1 cellular context compared by ENCODE assay signal in the genomic region with DNA sequence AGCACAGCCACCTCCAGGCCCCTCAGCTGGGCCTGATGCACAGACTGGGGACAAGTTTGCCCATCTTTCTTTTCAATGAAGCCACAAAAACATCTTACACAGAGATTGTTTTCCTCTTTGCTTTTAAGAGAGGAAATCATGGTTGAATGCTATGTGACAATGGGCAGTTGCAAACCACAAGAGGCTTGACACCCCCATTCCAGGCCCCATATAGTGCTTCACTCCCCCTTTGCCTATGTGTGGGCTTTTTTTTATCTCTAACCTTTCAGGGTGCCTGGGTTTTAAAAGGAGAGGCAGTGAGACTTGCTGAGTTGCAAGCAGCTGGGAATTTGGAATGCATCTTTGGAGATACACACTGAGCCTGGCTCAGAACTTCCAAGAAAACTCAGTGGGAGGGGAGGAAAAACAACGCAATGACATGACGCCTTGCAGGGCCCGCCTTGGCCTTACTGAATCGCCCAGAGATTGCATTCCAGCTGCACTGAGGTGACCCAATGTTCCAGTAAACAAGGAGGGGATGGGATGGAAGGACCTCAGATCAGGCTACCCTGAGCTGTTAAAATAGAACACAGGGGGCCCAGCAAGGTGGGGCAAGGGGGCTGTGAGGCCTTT.
TF ChIP-seq lines count a peak whose summit lies in the region.

No MANE protein-coding gene starts in this region.

TF ChIP-seq in K562, 482 proteins besides CTCF, POLR2A, EP300 and RAD21 (continued from another document):
- TF ChIP-seq, protein P1, sequence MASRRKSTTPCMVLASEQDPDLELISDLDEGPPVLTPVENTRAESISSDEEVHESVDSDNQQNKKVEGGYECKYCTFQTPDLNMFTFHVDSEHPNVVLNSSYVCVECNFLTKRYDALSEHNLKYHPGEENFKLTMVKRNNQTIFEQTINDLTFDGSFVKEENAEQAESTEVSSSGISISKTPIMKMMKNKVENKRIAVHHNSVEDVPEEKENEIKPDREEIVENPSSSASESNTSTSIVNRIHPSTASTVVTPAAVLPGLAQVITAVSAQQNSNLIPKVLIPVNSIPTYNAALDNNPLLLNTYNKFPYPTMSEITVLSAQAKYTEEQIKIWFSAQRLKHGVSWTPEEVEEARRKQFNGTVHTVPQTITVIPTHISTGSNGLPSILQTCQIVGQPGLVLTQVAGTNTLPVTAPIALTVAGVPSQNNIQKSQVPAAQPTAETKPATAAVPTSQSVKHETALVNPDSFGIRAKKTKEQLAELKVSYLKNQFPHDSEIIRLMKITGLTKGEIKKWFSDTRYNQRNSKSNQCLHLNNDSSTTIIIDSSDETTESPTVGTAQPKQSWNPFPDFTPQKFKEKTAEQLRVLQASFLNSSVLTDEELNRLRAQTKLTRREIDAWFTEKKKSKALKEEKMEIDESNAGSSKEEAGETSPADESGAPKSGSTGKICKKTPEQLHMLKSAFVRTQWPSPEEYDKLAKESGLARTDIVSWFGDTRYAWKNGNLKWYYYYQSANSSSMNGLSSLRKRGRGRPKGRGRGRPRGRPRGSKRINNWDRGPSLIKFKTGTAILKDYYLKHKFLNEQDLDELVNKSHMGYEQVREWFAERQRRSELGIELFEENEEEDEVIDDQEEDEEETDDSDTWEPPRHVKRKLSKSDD (conservative IDR thresholded peaks at IDR 0.05; ENCODE audit: low read length), result no peak
- TF ChIP-seq, protein P2, sequence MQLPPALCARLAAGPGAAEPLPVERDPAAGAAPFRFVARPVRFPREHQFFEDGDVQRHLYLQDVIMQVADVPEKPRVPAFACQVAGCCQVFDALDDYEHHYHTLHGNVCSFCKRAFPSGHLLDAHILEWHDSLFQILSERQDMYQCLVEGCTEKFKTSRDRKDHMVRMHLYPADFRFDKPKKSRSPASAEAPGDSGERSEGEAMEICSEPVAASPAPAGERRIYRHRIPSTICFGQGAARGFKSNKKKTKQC (CRISPR knock-in tag; IDR thresholded peaks at IDR 0.05), result no peak
- TF ChIP-seq KLF10 (CRISPR knock-in tag; IDR thresholded peaks at IDR 0.05) (no peak), CBFA2T3 (IDR thresholded peaks at IDR 0.05) (peak; percentile 72), TEAD4 (IDR thresholded peaks at IDR 0.05; ENCODE audit: low read length) (peak; percentile 13; the same call in 1 of the 2 replicates), TEAD4 (CRISPR knock-in tag; IDR thresholded peaks at IDR 0.05; ENCODE audit: borderline replicate concordance) (no peak), ZNF561 (CRISPR knock-in tag; conservative IDR thresholded peaks at IDR 0.05) (no peak), BDP1 (IDR thresholded peaks at IDR 0.05; ENCODE audit: insufficient read depth, insufficient read length) (no peak), HDAC1 (IDR thresholded peaks at IDR 0.05) (peak in 1 of 2 experiments; percentile 67; a peak in 2 of 4 replicates), KHSRP (IDR thresholded peaks at IDR 0.05) (no peak), KDM1A (IDR thresholded peaks at IDR 0.05) (peak; percentile 77 to 85), CBX3 (IDR thresholded peaks at IDR 0.05; ENCODE audit: borderline replicate concordance in 1 of 2, low read length in 2 of 2) (no peak), ZNF707 (CRISPR knock-in tag; conservative IDR thresholded peaks at IDR 0.05) (no peak), TCF3 (CRISPR knock-in tag; IDR thresholded peaks at IDR 0.05) (peak; percentile 45; the same call in 1 of the 2 replicates), NCOR1 (IDR thresholded peaks at IDR 0.05) (0 out of 2 replicates have a peak, but pooled peaks have one; percentile 34), MBD2 (IDR thresholded peaks at IDR 0.05; ENCODE audit: borderline replicate concordance, low read depth) (no peak), KLF16 (IDR thresholded peaks at IDR 0.05) (peak; percentile 22; the same call in 1 of the 2 replicates), ZEB2 (IDR thresholded peaks at IDR 0.05) (no peak)
- TF ChIP-seq, protein P3, sequence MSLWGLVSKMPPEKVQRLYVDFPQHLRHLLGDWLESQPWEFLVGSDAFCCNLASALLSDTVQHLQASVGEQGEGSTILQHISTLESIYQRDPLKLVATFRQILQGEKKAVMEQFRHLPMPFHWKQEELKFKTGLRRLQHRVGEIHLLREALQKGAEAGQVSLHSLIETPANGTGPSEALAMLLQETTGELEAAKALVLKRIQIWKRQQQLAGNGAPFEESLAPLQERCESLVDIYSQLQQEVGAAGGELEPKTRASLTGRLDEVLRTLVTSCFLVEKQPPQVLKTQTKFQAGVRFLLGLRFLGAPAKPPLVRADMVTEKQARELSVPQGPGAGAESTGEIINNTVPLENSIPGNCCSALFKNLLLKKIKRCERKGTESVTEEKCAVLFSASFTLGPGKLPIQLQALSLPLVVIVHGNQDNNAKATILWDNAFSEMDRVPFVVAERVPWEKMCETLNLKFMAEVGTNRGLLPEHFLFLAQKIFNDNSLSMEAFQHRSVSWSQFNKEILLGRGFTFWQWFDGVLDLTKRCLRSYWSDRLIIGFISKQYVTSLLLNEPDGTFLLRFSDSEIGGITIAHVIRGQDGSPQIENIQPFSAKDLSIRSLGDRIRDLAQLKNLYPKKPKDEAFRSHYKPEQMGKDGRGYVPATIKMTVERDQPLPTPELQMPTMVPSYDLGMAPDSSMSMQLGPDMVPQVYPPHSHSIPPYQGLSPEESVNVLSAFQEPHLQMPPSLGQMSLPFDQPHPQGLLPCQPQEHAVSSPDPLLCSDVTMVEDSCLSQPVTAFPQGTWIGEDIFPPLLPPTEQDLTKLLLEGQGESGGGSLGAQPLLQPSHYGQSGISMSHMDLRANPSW (CRISPR knock-in tag; IDR thresholded peaks at IDR 0.05), result no peak
- TF ChIP-seq, protein P4, sequence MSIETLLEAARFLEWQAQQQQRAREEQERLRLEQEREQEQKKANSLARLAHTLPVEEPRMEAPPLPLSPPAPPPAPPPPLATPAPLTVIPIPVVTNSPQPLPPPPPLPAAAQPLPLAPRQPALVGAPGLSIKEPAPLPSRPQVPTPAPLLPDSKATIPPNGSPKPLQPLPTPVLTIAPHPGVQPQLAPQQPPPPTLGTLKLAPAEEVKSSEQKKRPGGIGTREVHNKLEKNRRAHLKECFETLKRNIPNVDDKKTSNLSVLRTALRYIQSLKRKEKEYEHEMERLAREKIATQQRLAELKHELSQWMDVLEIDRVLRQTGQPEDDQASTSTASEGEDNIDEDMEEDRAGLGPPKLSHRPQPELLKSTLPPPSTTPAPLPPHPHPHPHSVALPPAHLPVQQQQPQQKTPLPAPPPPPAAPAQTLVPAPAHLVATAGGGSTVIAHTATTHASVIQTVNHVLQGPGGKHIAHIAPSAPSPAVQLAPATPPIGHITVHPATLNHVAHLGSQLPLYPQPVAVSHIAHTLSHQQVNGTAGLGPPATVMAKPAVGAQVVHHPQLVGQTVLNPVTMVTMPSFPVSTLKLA (conservative IDR thresholded peaks at IDR 0.05), result no peak
- TF ChIP-seq, protein P5, sequence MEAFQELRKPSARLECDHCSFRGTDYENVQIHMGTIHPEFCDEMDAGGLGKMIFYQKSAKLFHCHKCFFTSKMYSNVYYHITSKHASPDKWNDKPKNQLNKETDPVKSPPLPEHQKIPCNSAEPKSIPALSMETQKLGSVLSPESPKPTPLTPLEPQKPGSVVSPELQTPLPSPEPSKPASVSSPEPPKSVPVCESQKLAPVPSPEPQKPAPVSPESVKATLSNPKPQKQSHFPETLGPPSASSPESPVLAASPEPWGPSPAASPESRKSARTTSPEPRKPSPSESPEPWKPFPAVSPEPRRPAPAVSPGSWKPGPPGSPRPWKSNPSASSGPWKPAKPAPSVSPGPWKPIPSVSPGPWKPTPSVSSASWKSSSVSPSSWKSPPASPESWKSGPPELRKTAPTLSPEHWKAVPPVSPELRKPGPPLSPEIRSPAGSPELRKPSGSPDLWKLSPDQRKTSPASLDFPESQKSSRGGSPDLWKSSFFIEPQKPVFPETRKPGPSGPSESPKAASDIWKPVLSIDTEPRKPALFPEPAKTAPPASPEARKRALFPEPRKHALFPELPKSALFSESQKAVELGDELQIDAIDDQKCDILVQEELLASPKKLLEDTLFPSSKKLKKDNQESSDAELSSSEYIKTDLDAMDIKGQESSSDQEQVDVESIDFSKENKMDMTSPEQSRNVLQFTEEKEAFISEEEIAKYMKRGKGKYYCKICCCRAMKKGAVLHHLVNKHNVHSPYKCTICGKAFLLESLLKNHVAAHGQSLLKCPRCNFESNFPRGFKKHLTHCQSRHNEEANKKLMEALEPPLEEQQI (IDR thresholded peaks at IDR 0.05), result no peak
- TF ChIP-seq, protein P6, sequence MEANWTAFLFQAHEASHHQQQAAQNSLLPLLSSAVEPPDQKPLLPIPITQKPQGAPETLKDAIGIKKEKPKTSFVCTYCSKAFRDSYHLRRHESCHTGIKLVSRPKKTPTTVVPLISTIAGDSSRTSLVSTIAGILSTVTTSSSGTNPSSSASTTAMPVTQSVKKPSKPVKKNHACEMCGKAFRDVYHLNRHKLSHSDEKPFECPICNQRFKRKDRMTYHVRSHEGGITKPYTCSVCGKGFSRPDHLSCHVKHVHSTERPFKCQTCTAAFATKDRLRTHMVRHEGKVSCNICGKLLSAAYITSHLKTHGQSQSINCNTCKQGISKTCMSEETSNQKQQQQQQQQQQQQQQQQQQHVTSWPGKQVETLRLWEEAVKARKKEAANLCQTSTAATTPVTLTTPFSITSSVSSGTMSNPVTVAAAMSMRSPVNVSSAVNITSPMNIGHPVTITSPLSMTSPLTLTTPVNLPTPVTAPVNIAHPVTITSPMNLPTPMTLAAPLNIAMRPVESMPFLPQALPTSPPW (CRISPR knock-in tag; IDR thresholded peaks at IDR 0.05), result peak; percentile 70
- TF ChIP-seq, protein P7, sequence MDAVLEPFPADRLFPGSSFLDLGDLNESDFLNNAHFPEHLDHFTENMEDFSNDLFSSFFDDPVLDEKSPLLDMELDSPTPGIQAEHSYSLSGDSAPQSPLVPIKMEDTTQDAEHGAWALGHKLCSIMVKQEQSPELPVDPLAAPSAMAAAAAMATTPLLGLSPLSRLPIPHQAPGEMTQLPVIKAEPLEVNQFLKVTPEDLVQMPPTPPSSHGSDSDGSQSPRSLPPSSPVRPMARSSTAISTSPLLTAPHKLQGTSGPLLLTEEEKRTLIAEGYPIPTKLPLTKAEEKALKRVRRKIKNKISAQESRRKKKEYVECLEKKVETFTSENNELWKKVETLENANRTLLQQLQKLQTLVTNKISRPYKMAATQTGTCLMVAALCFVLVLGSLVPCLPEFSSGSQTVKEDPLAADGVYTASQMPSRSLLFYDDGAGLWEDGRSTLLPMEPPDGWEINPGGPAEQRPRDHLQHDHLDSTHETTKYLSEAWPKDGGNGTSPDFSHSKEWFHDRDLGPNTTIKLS (IDR thresholded peaks at IDR 0.05; ENCODE audit: borderline replicate concordance, low read depth), result no peak
- TF ChIP-seq, protein P8, sequence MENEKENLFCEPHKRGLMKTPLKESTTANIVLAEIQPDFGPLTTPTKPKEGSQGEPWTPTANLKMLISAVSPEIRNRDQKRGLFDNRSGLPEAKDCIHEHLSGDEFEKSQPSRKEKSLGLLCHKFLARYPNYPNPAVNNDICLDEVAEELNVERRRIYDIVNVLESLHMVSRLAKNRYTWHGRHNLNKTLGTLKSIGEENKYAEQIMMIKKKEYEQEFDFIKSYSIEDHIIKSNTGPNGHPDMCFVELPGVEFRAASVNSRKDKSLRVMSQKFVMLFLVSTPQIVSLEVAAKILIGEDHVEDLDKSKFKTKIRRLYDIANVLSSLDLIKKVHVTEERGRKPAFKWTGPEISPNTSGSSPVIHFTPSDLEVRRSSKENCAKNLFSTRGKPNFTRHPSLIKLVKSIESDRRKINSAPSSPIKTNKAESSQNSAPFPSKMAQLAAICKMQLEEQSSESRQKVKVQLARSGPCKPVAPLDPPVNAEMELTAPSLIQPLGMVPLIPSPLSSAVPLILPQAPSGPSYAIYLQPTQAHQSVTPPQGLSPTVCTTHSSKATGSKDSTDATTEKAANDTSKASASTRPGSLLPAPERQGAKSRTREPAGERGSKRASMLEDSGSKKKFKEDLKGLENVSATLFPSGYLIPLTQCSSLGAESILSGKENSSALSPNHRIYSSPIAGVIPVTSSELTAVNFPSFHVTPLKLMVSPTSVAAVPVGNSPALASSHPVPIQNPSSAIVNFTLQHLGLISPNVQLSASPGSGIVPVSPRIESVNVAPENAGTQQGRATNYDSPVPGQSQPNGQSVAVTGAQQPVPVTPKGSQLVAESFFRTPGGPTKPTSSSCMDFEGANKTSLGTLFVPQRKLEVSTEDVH (IDR thresholded peaks at IDR 0.05; ENCODE audit: low read depth, partially characterized antibody), result no peak
- TF ChIP-seq, protein P9, sequence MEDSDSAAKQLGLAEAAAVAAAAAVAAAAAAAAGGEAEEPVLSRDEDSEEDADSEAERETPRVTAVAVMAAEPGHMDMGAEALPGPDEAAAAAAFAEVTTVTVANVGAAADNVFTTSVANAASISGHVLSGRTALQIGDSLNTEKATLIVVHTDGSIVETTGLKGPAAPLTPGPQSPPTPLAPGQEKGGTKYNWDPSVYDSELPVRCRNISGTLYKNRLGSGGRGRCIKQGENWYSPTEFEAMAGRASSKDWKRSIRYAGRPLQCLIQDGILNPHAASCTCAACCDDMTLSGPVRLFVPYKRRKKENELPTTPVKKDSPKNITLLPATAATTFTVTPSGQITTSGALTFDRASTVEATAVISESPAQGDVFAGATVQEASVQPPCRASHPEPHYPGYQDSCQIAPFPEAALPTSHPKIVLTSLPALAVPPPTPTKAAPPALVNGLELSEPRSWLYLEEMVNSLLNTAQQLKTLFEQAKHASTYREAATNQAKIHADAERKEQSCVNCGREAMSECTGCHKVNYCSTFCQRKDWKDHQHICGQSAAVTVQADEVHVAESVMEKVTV (CRISPR knock-in tag; IDR thresholded peaks at IDR 0.05), result no peak
